In genomic region chr12:39958377-39958776, GRCh38 we compare ENCODE assay signal across 13 cellular contexts.
DNase-seq lines count a peak whose midpoint lies in the region; FAIRE-seq and TF ChIP-seq lines count a peak whose summit lies in the region.
"Had no signal": no experiment of that assay in that cellular context is flagged by ENCODE, and none has a peak within 500 bp of the region (broad histone marks: within the 10 kb centered on the region; RNA-seq: fewer than 3 reads in every experiment).

No MANE protein-coding gene starts in this region.

- no peak for TF ChIP-seq POLR2A in GM12892 (IDR thresholded peaks at IDR 0.05; ENCODE audit: low read depth, low read length)

- H3K27ac ChIP-seq in 22Rv1 = no peak overlapping the region
- H3K27ac ChIP-seq: adrenal gland, upper lobe of left lung had no signal

- no peaks in the 10 kb centered on the region for H3K36me3 ChIP-seq in GM06990 (ENCODE audit: control insufficient read depth, insufficient read depth, low read length)
- H3K36me3 ChIP-seq: adrenal gland, upper lobe of left lung had no signal

- DNase-seq in GM06990 (ENCODE audit: extremely low read depth, insufficient read length) = no peak
- peak; percentile 9 for DNase-seq in NCI-H748 (lab: John Stamatoyannopoulos, UW; ENCODE audit: unreplicated experiment)
- peak; percentile 20 for DNase-seq in epithelial cell of esophagus (ENCODE audit: low read depth)
- no peak for DNase-seq in medulla oblongata (ENCODE audit: extremely low spot score)
- DNase-seq in GM12892 (ENCODE audit: insufficient read length) = no peak
- no peak for DNase-seq in activated CD4-positive, CD25-positive, alpha-beta regulatory T cell treated with anti-CD3 and anti-CD28 coated beads, Interleukin-2, amount 50 U/mL, for 72 hours
- no peak for DNase-seq in HCEC 1CT
- DNase-seq: adrenal gland; CD8-positive, alpha-beta T cell; NCI-H1092 treated with DMSO at 0.1 percent for 48 hours; upper lobe of left lung had no signal

- H3K4me3 ChIP-seq in GM06990 (replicated peaks; ENCODE audit: low read depth, low read length) (no peak overlapping the region), epithelial cell of esophagus (ENCODE audit: low read length) (no peak overlapping the region)
- H3K4me3 ChIP-seq: adrenal gland, upper lobe of left lung had no signal

- H3K27me3 ChIP-seq in GM06990 (replicated peaks; ENCODE audit: control insufficient read depth, insufficient read depth, low read length) = no peaks in the 10 kb centered on the region
- H3K27me3 ChIP-seq: adrenal gland, upper lobe of left lung had no signal

- FAIRE-seq in GM12892 (lab: Jason Lieb, UNC) = no peak
- FAIRE-seq: GM12891 had no signal

- peak; percentile 72 for TF ChIP-seq CTCF in 22Rv1 (IDR thresholded peaks at IDR 0.05)
- TF ChIP-seq CTCF in GM06990 (IDR thresholded peaks at IDR 0.05; ENCODE audit: insufficient read depth, low read length, poor library complexity, severe bottlenecking) = peak; percentile 32
- TF ChIP-seq CTCF in epithelial cell of esophagus (IDR thresholded peaks at IDR 0.05; ENCODE audit: insufficient read depth, low read depth, low read length, missing control alignments) = peak; percentile 48

Comparison
In these comparisons a context has a peak if more than half of its experiments do, and no peak if none do; other contexts are left out.
1. DNase-seq: peak in NCI-H748 (single experiment) and epithelial cell of esophagus (single experiment); none in GM06990 (single experiment), medulla oblongata (single experiment), GM12892 (single experiment), activated CD4-positive, CD25-positive, alpha-beta regulatory T cell treated with anti-CD3 and anti-CD28 coated beads, Interleukin-2, amount 50 U/mL, for 72 hours (single experiment) and HCEC 1CT (single experiment).
2. Peak in every context shown above with its lines, with median percentiles within 50 percentile points of each other: CTCF ChIP-seq.